7 cellular contexts compared by ENCODE assay signal in the genomic region with DNA sequence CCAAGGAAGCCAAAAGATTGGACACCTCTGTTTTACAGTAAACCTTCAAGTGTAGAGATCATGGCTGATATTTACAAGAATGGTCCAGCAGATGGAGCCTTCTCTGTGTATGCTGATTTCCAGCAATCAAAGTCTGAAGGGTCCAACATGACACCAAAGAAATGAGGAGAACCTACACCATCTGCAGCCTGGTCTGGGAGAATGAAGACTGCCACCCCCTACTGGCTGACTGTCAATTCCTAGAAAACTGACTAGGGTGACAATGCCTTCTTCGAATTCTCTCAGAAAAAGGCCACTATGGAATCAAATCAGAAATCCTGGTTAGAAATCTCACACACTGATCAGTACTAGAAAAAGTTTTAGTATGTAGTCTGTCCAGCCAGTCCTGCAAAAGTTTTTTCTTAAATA.
DNase-seq lines count a peak whose midpoint lies in the region; FAIRE-seq and TF ChIP-seq lines count a peak whose summit lies in the region.

No MANE protein-coding gene starts in this region.

- H3K4me3 Mint-ChIP-seq in activated T-helper 2 cell treated with anti-CD3 and anti-CD28 coated beads, Interferon-gamma antibody, Interleukin-2, Interleukin-4, amounts not matched to agents 10 μg/mL and 5 μg/mL and 100 μg/mL, durations not matched to agents 14 hours and 24 hours and 36 hours (ENCODE audit: low read depth), result no peak overlapping the region

- intact Hi-C loops in activated T-helper 2 cell treated with anti-CD3 and anti-CD28 coated beads, Interferon-gamma antibody, Interleukin-2, Interleukin-4, amounts not matched to agents 10 μg/mL and 5 μg/mL and 100 μg/mL, durations not matched to agents 14 hours and 24 hours and 36 hours (cut with micrococcal nuclease), result loop anchor here (5.0 kb wide), 1 partner anchor 202 kb away; no protein-coding TSS in a partner anchor

- H3K9me3 Mint-ChIP-seq in activated T-helper 2 cell treated with anti-CD3 and anti-CD28 coated beads, Interferon-gamma antibody, Interleukin-2, Interleukin-4, amounts not matched to agents 10 μg/mL and 5 μg/mL and 100 μg/mL, durations not matched to agents 14 hours and 24 hours and 36 hours, result no peaks in the 10 kb centered on the region

- H3K9me3 ChIP-seq in osteoblast (ENCODE audit: low read depth, low read length), result no peaks in the 10 kb centered on the region

- no peaks in the 10 kb centered on the region for H3K36me3 Mint-ChIP-seq in activated T-helper 2 cell treated with anti-CD3 and anti-CD28 coated beads, Interferon-gamma antibody, Interleukin-2, Interleukin-4, amounts not matched to agents 10 μg/mL and 5 μg/mL and 100 μg/mL, durations not matched to agents 14 hours and 24 hours and 36 hours (ENCODE audit: low read depth)

- peak; percentile 86 for DNase-seq in HT-29 (ENCODE audit: low spot score)
- DNase-seq in SIG-M5 (lab: John Stamatoyannopoulos, UW), result peak; percentile 31
- DNase-seq in fibroblast of mammary gland (ENCODE audit: low read depth), result peak; percentile 76
- peak; percentile 72 for DNase-seq in osteoblast (ENCODE audit: insufficient read length, low spot score, missing footprints)
- no peak for DNase-seq in activated T-helper 2 cell treated with anti-CD3 and anti-CD28 coated beads, Interferon-gamma antibody, Interleukin-2, Interleukin-4, amounts not matched to agents 10 μg/mL and 5 μg/mL and 100 μg/mL, durations not matched to agents 14 hours and 24 hours and 36 hours (ENCODE audit: low spot score)
- DNase-seq in NCI-H510A (lab: John Stamatoyannopoulos, UW), result no peak

- peaks cover 4% of the 10 kb centered on the region for H3K4me1 ChIP-seq in osteoblast (ENCODE audit: insufficient read depth, low read length)

- H3K27ac ChIP-seq in osteoblast (ENCODE audit: low read depth, low read length), result no peak overlapping the region

- peak; percentile 57 for TF ChIP-seq CTCF in fibroblast of mammary gland (conservative IDR thresholded peaks at IDR 0.05; ENCODE audit: control insufficient read depth, insufficient read depth, low read depth, low read length)
- TF ChIP-seq CTCF in osteoblast (IDR thresholded peaks at IDR 0.05; ENCODE audit: extremely low read depth, low read depth, low read length), result peak; percentile 62

- peaks cover 4% of the 10 kb centered on the region for H3K4me1 Mint-ChIP-seq in activated T-helper 2 cell treated with anti-CD3 and anti-CD28 coated beads, Interferon-gamma antibody, Interleukin-2, Interleukin-4, amounts not matched to agents 10 μg/mL and 5 μg/mL and 100 μg/mL, durations not matched to agents 14 hours and 24 hours and 36 hours (ENCODE audit: low read depth)

- H3K4me3 ChIP-seq in fibroblast of mammary gland (ENCODE audit: control insufficient read depth, low read depth, low read length) (no peak overlapping the region), osteoblast (ENCODE audit: insufficient read depth, low read length) (no peak overlapping the region)

- H3K79me2 ChIP-seq in osteoblast (ENCODE audit: insufficient read depth, low read length), result peaks cover 43% of the 10 kb centered on the region

- H3K27me3 Mint-ChIP-seq in activated T-helper 2 cell treated with anti-CD3 and anti-CD28 coated beads, Interferon-gamma antibody, Interleukin-2, Interleukin-4, amounts not matched to agents 10 μg/mL and 5 μg/mL and 100 μg/mL, durations not matched to agents 14 hours and 24 hours and 36 hours (ENCODE audit: low read depth), result peaks cover 6% of the 10 kb centered on the region

- no peak overlapping the region for H2AFZ ChIP-seq in osteoblast (ENCODE audit: low read length)

- H3K36me3 ChIP-seq in osteoblast (ENCODE audit: insufficient read depth, low read length), result no peaks in the 10 kb centered on the region

- no peak overlapping the region for H3K27ac Mint-ChIP-seq in activated T-helper 2 cell treated with anti-CD3 and anti-CD28 coated beads, Interferon-gamma antibody, Interleukin-2, Interleukin-4, amounts not matched to agents 10 μg/mL and 5 μg/mL and 100 μg/mL, durations not matched to agents 14 hours and 24 hours and 36 hours

- H4K20me1 ChIP-seq in osteoblast (ENCODE audit: insufficient read depth, low read length), result peaks cover 10% of the 10 kb centered on the region

- peak; percentile 75 for FAIRE-seq in G401.6 (lab: Jason Lieb, UNC)

- H3K27me3 ChIP-seq in osteoblast (ENCODE audit: insufficient read depth, low read length), result no peaks in the 10 kb centered on the region

- H3K4me2 ChIP-seq in osteoblast (ENCODE audit: insufficient read depth, low read length), result no peak overlapping the region

Comparison
In these comparisons a context has a peak if more than half of its experiments do, and no peak if none do; other contexts are left out.
1. DNase-seq: peak in HT-29 (single experiment), SIG-M5 (single experiment), fibroblast of mammary gland (single experiment) and osteoblast (single experiment); none in activated T-helper 2 cell treated with anti-CD3 and anti-CD28 coated beads, Interferon-gamma antibody, Interleukin-2, Interleukin-4, amounts not matched to agents 10 μg/mL and 5 μg/mL and 100 μg/mL, durations not matched to agents 14 hours and 24 hours and 36 hours (single experiment) and NCI-H510A (single experiment).